23 cellular contexts compared by ENCODE assay signal in genomic region chr13:113850722-113851479, GRCh38.
"Had no signal": no experiment of that assay in that cellular context is flagged by ENCODE, and none has a peak within 500 bp of the region (broad histone marks: within the 10 kb centered on the region; RNA-seq: fewer than 3 reads in every experiment).

No MANE protein-coding gene starts in this region.

- H3K27ac Mint-ChIP-seq: activated CD4-positive, alpha-beta memory T cell treated with anti-CD3 and anti-CD28 coated beads for 36 hours; activated naive CD4-positive, alpha-beta T cell treated with anti-CD3 and anti-CD28 coated beads, Interleukin-2, amount 50 U/mL, for 72 hours; natural killer cell treated with Interleukin-12 subunit alpha and Interleukin-12 subunit beta and Interleukin-15 and Interleukin-18, amount 100 ng/mL, for 72 hours; T-helper 1 cell treated with Interleukin-12 subunit alpha and Interleukin-12 subunit beta and Interleukin-4 antibody, amounts not matched to agents 30 μg/mL and 1 μg/mL, for 36 hours had no signal

- ATAC-seq: gastrocnemius medialis; left ventricle myocardium superior; mucosa of descending colon; natural killer cell treated with Interleukin-12 subunit alpha and Interleukin-12 subunit beta and Interleukin-15 and Interleukin-18, amount 100 ng/mL, for 72 hours had no signal

- H3K4me2 ChIP-seq: hepatocyte had no signal

- H3K36me3 ChIP-seq: breast epithelium, gastrocnemius medialis, uterus had no signal

- H3K27me3 ChIP-seq: breast epithelium, gastrocnemius medialis, hepatocyte, right atrium auricular region, suprapubic skin, tibial nerve, uterus had no signal

- H3K36me3 Mint-ChIP-seq: activated CD4-positive, alpha-beta memory T cell treated with anti-CD3 and anti-CD28 coated beads for 36 hours; activated naive CD4-positive, alpha-beta T cell treated with anti-CD3 and anti-CD28 coated beads, Interleukin-2, amount 50 U/mL, for 72 hours; natural killer cell treated with Interleukin-12 subunit alpha and Interleukin-12 subunit beta and Interleukin-15 and Interleukin-18, amount 100 ng/mL, for 72 hours had no signal

- H3K27ac ChIP-seq: breast epithelium, gastrocnemius medialis, hepatocyte, spleen, suprapubic skin, tibial nerve, VCaP had no signal

- H3K27me3 Mint-ChIP-seq: activated CD4-positive, alpha-beta memory T cell treated with anti-CD3 and anti-CD28 coated beads for 36 hours; central memory CD8-positive, alpha-beta T cell had no signal

- H2AFZ ChIP-seq: hepatocyte had no signal

- H3K4me3 Mint-ChIP-seq: activated CD4-positive, alpha-beta memory T cell treated with anti-CD3 and anti-CD28 coated beads for 36 hours; central memory CD8-positive, alpha-beta T cell; natural killer cell treated with Interleukin-12 subunit alpha and Interleukin-12 subunit beta and Interleukin-15 and Interleukin-18, amount 100 ng/mL, for 72 hours; T-helper 1 cell treated with Interleukin-12 subunit alpha and Interleukin-12 subunit beta and Interleukin-4 antibody, amounts not matched to agents 30 μg/mL and 1 μg/mL, for 36 hours had no signal

- H3K4me3 ChIP-seq: breast epithelium, gastrocnemius medialis, hepatocyte, mucosa of descending colon, right atrium auricular region, spleen, suprapubic skin, tibial nerve, uterus had no signal

- H3K9me3 Mint-ChIP-seq: activated CD4-positive, alpha-beta memory T cell treated with anti-CD3 and anti-CD28 coated beads for 36 hours; activated naive CD4-positive, alpha-beta T cell treated with anti-CD3 and anti-CD28 coated beads, Interleukin-2, amount 50 U/mL, for 72 hours; central memory CD8-positive, alpha-beta T cell; natural killer cell treated with Interleukin-12 subunit alpha and Interleukin-12 subunit beta and Interleukin-15 and Interleukin-18, amount 100 ng/mL, for 72 hours; T-helper 1 cell treated with Interleukin-12 subunit alpha and Interleukin-12 subunit beta and Interleukin-4 antibody, amounts not matched to agents 30 μg/mL and 1 μg/mL, for 36 hours had no signal

- H3K9me3 ChIP-seq: breast epithelium, gastrocnemius medialis, mucosa of descending colon, right atrium auricular region, spleen, suprapubic skin, tibial nerve, uterus had no signal

- DNase-seq: activated CD4-positive, alpha-beta T cell treated with anti-CD3 and anti-CD28 coated beads for 48 hours; activated naive CD4-positive, alpha-beta T cell; dermis blood vessel endothelial cell; effector CD8-positive, alpha-beta T cell; gastrocnemius medialis; glutamatergic neuron; left ventricle myocardium superior; mucosa of descending colon; spleen; stimulated activated naive CD4-positive, alpha-beta T cell; T-helper 9 cell had no signal
